In genomic region chr10:26802527-26802926, GRCh38 we compare ENCODE assay signal across 21 cellular contexts. TPM values are rescaled to one million over a fixed set of nuclear protein-coding genes. Genes with fewer than 3 reads are reported as not detected.
A peak's percentile ranks its signal among the peaks of the same experiment; 100 is the strongest.
DNase-seq lines count a peak whose midpoint lies in the region; ATAC-seq and TF ChIP-seq lines count a peak whose summit lies in the region.
"Had no signal": no experiment of that assay in that cellular context is flagged by ENCODE, and none has a peak within 500 bp of the region (broad histone marks: within the 10 kb centered on the region; RNA-seq: fewer than 3 reads in every experiment).

No MANE protein-coding gene starts in this region.

- H3K4me1 ChIP-seq in CD8-positive, alpha-beta T cell (ENCODE audit: insufficient read depth, low read length), result peaks cover 45% of the 10 kb centered on the region

- no peak overlapping the region for H3K27ac ChIP-seq in CD8-positive, alpha-beta T cell (ENCODE audit: low read depth, low read length)
- H3K27ac ChIP-seq: foreskin keratinocyte, psoas muscle had no signal

- no peaks in the 10 kb centered on the region for H3K27me3 ChIP-seq in CD8-positive, alpha-beta T cell (ENCODE audit: insufficient read depth, low read length)
- H3K27me3 ChIP-seq: foreskin keratinocyte had no signal

- intact Hi-C loops in CD8-positive, alpha-beta T cell (cut with DNase I, micrococcal nuclease), result loop anchor here in 1 of 2 experiments (5.0 kb wide), 1 partner anchor 40 kb away; no protein-coding TSS in a partner anchor
- intact Hi-C loops in Right ventricle myocardium superior (cut with DNase I), result no loop called here

- no peak overlapping the region for H3K4me3 Mint-ChIP-seq in CD8-positive, alpha-beta T cell
- H3K4me3 Mint-ChIP-seq in IgD-negative memory B cell, result peak overlapping the region in 2 of 4 donors; percentile 21 to 30
- peak overlapping the region in 6 of 8 donors; percentile 0 to 85 (median 66) for H3K4me3 Mint-ChIP-seq in naive B cell
- no peak overlapping the region for H3K4me3 Mint-ChIP-seq in HFFc6
- H3K4me3 Mint-ChIP-seq: activated CD4-positive, alpha-beta T cell treated with anti-CD3 and anti-CD28 coated beads for 36 hours; nephron; stimulated activated naive CD8-positive, alpha-beta T cell treated with anti-CD3 and anti-CD28 coated beads, Interleukin-15, amount 100 ng/mL, for 72 hours had no signal

- peaks cover 17% of the 10 kb centered on the region for H3K36me3 Mint-ChIP-seq in CD8-positive, alpha-beta T cell
- H3K36me3 Mint-ChIP-seq in IgD-negative memory B cell, result peaks cover 6% of the 10 kb centered on the region
- peaks cover 0 to 5% of the 10 kb centered on the region in 2 donors for H3K36me3 Mint-ChIP-seq in naive B cell
- peaks cover 6% of the 10 kb centered on the region for H3K36me3 Mint-ChIP-seq in HFFc6 (ENCODE audit: low read depth)

- no peaks in the 10 kb centered on the region for H3K9me3 Mint-ChIP-seq in CD8-positive, alpha-beta T cell
- H3K9me3 Mint-ChIP-seq in IgD-negative memory B cell (no peaks in the 10 kb centered on the region), naive B cell (no peaks in the 10 kb centered on the region), HFFc6 (no peaks in the 10 kb centered on the region)
- H3K9me3 Mint-ChIP-seq: stimulated activated naive CD8-positive, alpha-beta T cell treated with anti-CD3 and anti-CD28 coated beads, Interleukin-15, amount 100 ng/mL, for 72 hours had no signal

- POLR2A ChIA-PET in CD8-positive, alpha-beta T cell (lab: Charles Lee), result no interaction called here

- peak overlapping the region; percentile 29 for H3K27ac Mint-ChIP-seq in CD8-positive, alpha-beta T cell
- H3K27ac Mint-ChIP-seq in IgD-negative memory B cell (peak overlapping the region; percentile 14 to 74 (median 73)), naive B cell (peak overlapping the region; percentile 52 to 90 (median 84)), HFFc6 (no peak overlapping the region)
- H3K27ac Mint-ChIP-seq: activated CD4-positive, alpha-beta T cell treated with anti-CD3 and anti-CD28 coated beads for 36 hours; nephron; stimulated activated naive CD8-positive, alpha-beta T cell treated with anti-CD3 and anti-CD28 coated beads, Interleukin-15, amount 100 ng/mL, for 72 hours had no signal

- CTCF ChIA-PET in CD8-positive, alpha-beta T cell (lab: Charles Lee), result no interaction called here

- no peak overlapping the region for H3K4me3 ChIP-seq in CD8-positive, alpha-beta T cell (ENCODE audit: low read depth, low read length)
- H3K4me3 ChIP-seq: psoas muscle had no signal

- no peaks in the 10 kb centered on the region for H3K9me3 ChIP-seq in CD8-positive, alpha-beta T cell (ENCODE audit: low read length)
- H3K9me3 ChIP-seq: psoas muscle had no signal

- no peak for TF ChIP-seq CTCF in CD8-positive, alpha-beta T cell (IDR thresholded peaks at IDR 0.05)
- no peak for TF ChIP-seq CTCF in HFFc6 (IDR thresholded peaks at IDR 0.05)

- peaks cover 92% of the 10 kb centered on the region for H3K4me1 Mint-ChIP-seq in CD8-positive, alpha-beta T cell (ENCODE audit: low read depth)
- H3K4me1 Mint-ChIP-seq in IgD-negative memory B cell, result peaks cover 72 to 86% (median 77%) of the 10 kb centered on the region in 3 donors
- peaks cover 77 to 97% (median 83%) of the 10 kb centered on the region in 3 donors for H3K4me1 Mint-ChIP-seq in naive B cell
- H3K4me1 Mint-ChIP-seq in HFFc6 (ENCODE audit: low read depth), result peaks cover 39% of the 10 kb centered on the region
- H3K4me1 Mint-ChIP-seq: nephron had no signal

- H3K27me3 Mint-ChIP-seq in CD8-positive, alpha-beta T cell (ENCODE audit: low read depth), result no peaks in the 10 kb centered on the region
- peaks cover 1% of the 10 kb centered on the region for H3K27me3 Mint-ChIP-seq in IgD-negative memory B cell
- H3K27me3 Mint-ChIP-seq in naive B cell, result no peaks in the 10 kb centered on the region
- no peaks in the 10 kb centered on the region for H3K27me3 Mint-ChIP-seq in HFFc6 (ENCODE audit: insufficient read depth)
- H3K27me3 Mint-ChIP-seq: activated CD4-positive, alpha-beta T cell treated with anti-CD3 and anti-CD28 coated beads for 36 hours; stimulated activated naive CD8-positive, alpha-beta T cell treated with anti-CD3 and anti-CD28 coated beads, Interleukin-15, amount 100 ng/mL, for 72 hours had no signal

- no peak for DNase-seq in CD8-positive, alpha-beta T cell
- DNase-seq in cerebellar cortex (ENCODE audit: low spot score), result peak; percentile 32
- DNase-seq in naive B cell, result no peak
- no peak for DNase-seq in NCI-H1436 (lab: John Stamatoyannopoulos, UW)
- DNase-seq in RPMI8226, result no peak
- no peak for DNase-seq in HFFc6
- no peak for DNase-seq in Right ventricle myocardium superior
- DNase-seq: activated CD4-positive, alpha-beta T cell treated with anti-CD3 and anti-CD28 coated beads for 36 hours; DMS79; foreskin keratinocyte; HCEC 1CT; mesenchymal stem cell; NCI-H1105 treated with DMSO at 0.1 percent for 48 hours; NCI-H524 treated with DMSO at 0.1 percent for 48 hours; psoas muscle; SHP77; stimulated activated CD4-positive, alpha-beta T cell treated with anti-CD3 and anti-CD28 coated beads, Interleukin-2, amount 100 ng/mL, for 24 hours; stimulated activated naive CD8-positive, alpha-beta T cell treated with anti-CD3 and anti-CD28 coated beads, Interleukin-15, amount 100 ng/mL, for 72 hours; trophoblast cell had no signal

- no peaks in the 10 kb centered on the region for H3K36me3 ChIP-seq in CD8-positive, alpha-beta T cell (ENCODE audit: insufficient read depth, low read length)

- ATAC-seq in CD8-positive, alpha-beta T cell, result no peak
- ATAC-seq in naive B cell (ENCODE audit: low read depth in 2 of 2), result no peak
- no peak for ATAC-seq in Right ventricle myocardium superior (ENCODE audit: poor library complexity)
- ATAC-seq: activated CD4-positive, alpha-beta T cell treated with anti-CD3 and anti-CD28 coated beads for 36 hours; foreskin keratinocyte; psoas muscle; stimulated activated naive CD8-positive, alpha-beta T cell treated with anti-CD3 and anti-CD28 coated beads, Interleukin-15, amount 100 ng/mL, for 72 hours had no signal

RNA-seq across cellular contexts. Expression of gene ABI1, which starts 58.2 kb away (rescaled TPM):
- 10 to 100 TPM; 91.6 to 94.5 TPM for total RNA-seq in CD8-positive, alpha-beta T cell
- polyA plus RNA-seq in IgD-negative memory B cell, result 93.8 TPM
- polyA plus RNA-seq in naive B cell (ENCODE audit: low read depth in 6 of 6), result 100 to 1,000 TPM in 5 of 6 donors, 10 to 100 TPM in 1; 85.7 to 122 (median 108) TPM
- total RNA-seq in HFFc6 (2021; fragmentation: NEBNext Ultra II Directional; extraction: Animal tissue kit (Norgen Biotek cat#: 25700)), result 10 to 100 TPM; 48.0 to 56.5 (median 53.3) TPM
- total RNA-seq in Right ventricle myocardium superior, result 23.9 TPM

Comparison
In these comparisons a context has a peak if more than half of its experiments do, and no peak if none do; other contexts are left out.
1. H3K4me3 Mint-ChIP-seq: peak in naive B cell (6 of 8); none in CD8-positive, alpha-beta T cell (single experiment) and HFFc6 (single experiment).